In the genomic region with DNA sequence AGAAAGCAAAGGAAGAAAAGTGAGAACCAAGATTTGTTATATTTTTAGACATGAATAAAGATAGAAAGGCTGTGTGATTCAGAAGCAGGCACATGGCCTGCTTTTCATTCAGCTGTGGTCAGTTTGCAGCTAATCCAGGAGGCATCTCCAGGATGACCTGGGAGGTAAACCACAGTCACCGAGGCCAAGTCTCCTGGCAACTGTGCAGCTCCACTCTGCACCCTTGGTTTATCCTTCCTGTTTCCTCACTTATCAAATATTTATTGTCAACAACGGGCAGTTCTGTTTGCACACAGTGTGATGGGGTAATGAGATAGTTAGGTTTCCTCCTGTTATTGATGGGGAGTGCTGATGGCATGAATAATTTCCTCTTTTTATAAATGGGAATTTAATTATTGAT, we compare ENCODE assay signal across 16 cellular contexts.
DNase-seq lines count a peak whose midpoint lies in the region; ATAC-seq and TF ChIP-seq lines count a peak whose summit lies in the region.
"Had no signal": no experiment of that assay in that cellular context is flagged by ENCODE, and none has a peak within 500 bp of the region (broad histone marks: within the 10 kb centered on the region; RNA-seq: fewer than 3 reads in every experiment).

No MANE protein-coding gene starts in this region.

- intact Hi-C loops in PC-9 (cut with micrococcal nuclease; ENCODE audit: unreplicated experiment): no loop called here

- no peak overlapping the region for H3K4me2 ChIP-seq in PC-9
- H3K4me2 ChIP-seq in fibroblast of lung (ENCODE audit: extremely low read depth, insufficient read depth, low read length): no peak overlapping the region

- H3K36me3 ChIP-seq in PC-9 (ENCODE audit: low read depth) (no peaks in the 10 kb centered on the region), fibroblast of lung (ENCODE audit: control insufficient read depth, insufficient read depth, low read length) (no peaks in the 10 kb centered on the region)
- H3K36me3 ChIP-seq: stomach had no signal

- H3K9me3 ChIP-seq in PC-9 (ENCODE audit: insufficient read depth, low read depth) (no peaks in the 10 kb centered on the region), fibroblast of lung (ENCODE audit: control insufficient read depth, insufficient read depth, low read depth, low read length) (no peaks in the 10 kb centered on the region)
- H3K9me3 ChIP-seq: stomach had no signal

- H3K9ac ChIP-seq in fibroblast of lung (ENCODE audit: insufficient read depth, low read length): no peak overlapping the region

- CTCF ChIA-PET in PC-9 (lab: Charles Lee): no interaction called here

- TF ChIP-seq CTCF in PC-9 (conservative IDR thresholded peaks at IDR 0.05): no peak
- TF ChIP-seq CTCF in fibroblast of lung (conservative IDR thresholded peaks at IDR 0.05 in 1 of 2, IDR thresholded peaks at IDR 0.05 in 1 of 2; ENCODE audit: low read depth in 1 of 2, low read length in 2 of 2): no peak

- DNase-seq in NCI-H1092 (lab: John Stamatoyannopoulos, UW): peak; percentile 2
- no peak for DNase-seq in NCI-H1092 treated with DMSO at 0.1 percent for 48 hours (lab: John Stamatoyannopoulos, UW)
- peak; percentile 3 to 77 for DNase-seq in PC-9
- peak; percentile 46 to 88 for DNase-seq in fibroblast of lung (ENCODE audit: low read depth in 2 of 2)
- DNase-seq in stromal cell of bone marrow (ENCODE audit: low read depth): peak; percentile 38
- DNase-seq in retina: no peak
- DNase-seq: activated CD4-positive, alpha-beta T cell treated with anti-CD3 and anti-CD28 coated beads for 36 hours; activated naive CD4-positive, alpha-beta T cell treated with anti-CD3 and anti-CD28 coated beads, Interleukin-2, amount 50 U/mL, for 16 hours; effector memory CD8-positive, alpha-beta T cell; NCI-H187; stomach had no signal

- H2AFZ ChIP-seq in PC-9 (no peak overlapping the region), fibroblast of lung (ENCODE audit: low read length) (no peak overlapping the region)

- H3K4me3 ChIP-seq in PC-9 (no peak overlapping the region), fibroblast of lung (replicated peaks in 1 of 4; ENCODE audit: control extremely low read depth in 1 of 4, insufficient read depth in 1 of 4, low read depth in 3 of 4, low read length in 4 of 4) (no peak overlapping the region)
- H3K4me3 ChIP-seq: stomach had no signal

- H3K27ac ChIP-seq in PC-9 (no peak overlapping the region), fibroblast of lung (ENCODE audit: insufficient read depth, low read length) (no peak overlapping the region)
- H3K27ac ChIP-seq: 22Rv1, RWPE1, stomach had no signal

- no TSS peak for BruUV-seq in PC-9 (replicated peaks; lab: Mats Ljungman, UMichigan)

- H3F3A ChIP-seq in PC-9 (ENCODE audit: insufficient read depth, low read depth): no peaks in the 10 kb centered on the region

- H4K20me1 ChIP-seq in PC-9 (ENCODE audit: insufficient read depth) (no peaks in the 10 kb centered on the region), fibroblast of lung (ENCODE audit: control insufficient read depth, extremely low read depth, insufficient read depth, low read length) (no peaks in the 10 kb centered on the region)

- H3K79me2 ChIP-seq in PC-9 (ENCODE audit: low read depth) (no peaks in the 10 kb centered on the region), fibroblast of lung (ENCODE audit: control insufficient read depth, insufficient read depth, low read length) (no peaks in the 10 kb centered on the region)

- H3K27me3 ChIP-seq in PC-9 (ENCODE audit: insufficient read depth, low read depth) (peaks cover 6% of the 10 kb centered on the region; the same call in 1 of the 2 replicates), fibroblast of lung (ENCODE audit: control insufficient read depth, insufficient read depth, low read length) (no peaks in the 10 kb centered on the region)
- H3K27me3 ChIP-seq: stomach had no signal

- H3K4me1 ChIP-seq in PC-9 (replicated peaks; ENCODE audit: insufficient read depth): no peaks in the 10 kb centered on the region
- no peaks in the 10 kb centered on the region for H3K4me1 ChIP-seq in fibroblast of lung (ENCODE audit: control insufficient read depth, extremely low read depth, insufficient read depth, low read length)
- H3K4me1 ChIP-seq: stomach had no signal

- POLR2A ChIA-PET in PC-9 (lab: Charles Lee; ENCODE audit: unreplicated experiment): interaction anchor here (0.5 kb wide), 1 partner anchor 108 kb away, joined by 4 read pairs; no protein-coding TSS in a partner anchor

- H3K9me2 ChIP-seq in PC-9 (ENCODE audit: insufficient read depth): no peaks in the 10 kb centered on the region

- no peak for ATAC-seq in GM19351 (IDR thresholded peaks at IDR 0.05; ENCODE audit: unreplicated experiment)
- ATAC-seq in GM19452 (IDR thresholded peaks at IDR 0.05; ENCODE audit: unreplicated experiment): no peak
- ATAC-seq: activated CD4-positive, alpha-beta T cell treated with anti-CD3 and anti-CD28 coated beads for 36 hours; effector memory CD8-positive, alpha-beta T cell; natural killer cell treated with Interleukin-12 subunit alpha and Interleukin-12 subunit beta and Interleukin-15 and Interleukin-18, amount 100 ng/mL, for 72 hours had no signal

Comparison
In these comparisons a context has a peak if more than half of its experiments do, and no peak if none do; other contexts are left out.
1. DNase-seq: peak in NCI-H1092 (single experiment), PC-9 (2 of 2), fibroblast of lung (2 of 2) and stromal cell of bone marrow (single experiment); none in NCI-H1092 treated with DMSO at 0.1 percent for 48 hours (single experiment) and retina (single experiment).